ENCODE assay signal across 34 cellular contexts in genomic region chr2:113010088-113010487, GRCh38. TPM values are rescaled to one million over a fixed set of nuclear protein-coding genes. Genes with fewer than 3 reads are reported as not detected.
DNase-seq lines count a peak whose midpoint lies in the region; ATAC-seq, FAIRE-seq and TF ChIP-seq lines count a peak whose summit lies in the region.
"Had no signal": no experiment of that assay in that cellular context is flagged by ENCODE, and none has a peak within 500 bp of the region (broad histone marks: within the 10 kb centered on the region; RNA-seq: fewer than 3 reads in every experiment).

No MANE protein-coding gene starts in this region.

- H3K4me3 Mint-ChIP-seq in Calu3 (ENCODE audit: low read depth, unreplicated experiment) = no peak overlapping the region
- H3K4me3 Mint-ChIP-seq: activated CD8-positive, alpha-beta memory T cell treated with anti-CD3 and anti-CD28 coated beads, Interleukin-2, amount 10 ng/mL, durations not matched to agents 7 days and 5 days; activated T-cell treated with anti-CD3 and anti-CD28 coated beads, Interleukin-2, amount 50 U/mL, for 72 hours; brain; stimulated activated naive CD8-positive, alpha-beta T cell treated with anti-CD3 and anti-CD28 coated beads, Interleukin-15, amount 100 ng/mL, for 72 hours; T-helper 2 cell treated with Interferon-gamma antibody and Interleukin-4, amounts not matched to agents 5 μg/mL and 100 μg/mL, for 36 hours had no signal

- peaks cover 6% of the 10 kb centered on the region for H3K4me1 Mint-ChIP-seq in Calu3 (ENCODE audit: low read depth, unreplicated experiment)
- H3K4me1 Mint-ChIP-seq: brain had no signal

- no peak for FAIRE-seq in frontal cortex (lab: Jason Lieb, UNC)
- FAIRE-seq: endothelial cell of umbilical vein, GM12878, keratinocyte had no signal

- ATAC-seq in HG03095 (IDR thresholded peaks at IDR 0.05; ENCODE audit: unreplicated experiment) = no peak
- ATAC-seq: activated CD8-positive, alpha-beta memory T cell treated with anti-CD3 and anti-CD28 coated beads, Interleukin-2, amount 10 ng/mL, durations not matched to agents 7 days and 5 days; activated T-cell treated with anti-CD3 and anti-CD28 coated beads, Interleukin-2, amount 50 U/mL, for 72 hours; GM12878; left ventricle myocardium superior; stimulated activated naive CD8-positive, alpha-beta T cell treated with anti-CD3 and anti-CD28 coated beads, Interleukin-15, amount 100 ng/mL, for 72 hours had no signal

- intact Hi-C loops in Calu3 (cut with micrococcal nuclease; ENCODE audit: unreplicated experiment) = no loop called here

- no peak for TF ChIP-seq CTCF in fibroblast of the aortic adventitia (IDR thresholded peaks at IDR 0.05; ENCODE audit: insufficient read depth, low read length)
- TF ChIP-seq CTCF in Calu3 (IDR thresholded peaks at IDR 0.05; ENCODE audit: unreplicated experiment) = no peak

- peaks cover 4% of the 10 kb centered on the region for H3K36me3 Mint-ChIP-seq in Calu3 (ENCODE audit: insufficient read depth, unreplicated experiment)
- H3K36me3 Mint-ChIP-seq: activated CD8-positive, alpha-beta memory T cell treated with anti-CD3 and anti-CD28 coated beads, Interleukin-2, amount 10 ng/mL, durations not matched to agents 7 days and 5 days; brain had no signal

- H3K4me3 ChIP-seq in fibroblast of the aortic adventitia (ENCODE audit: low read depth, low read length) = no peak overlapping the region
- H3K4me3 ChIP-seq: GM12878, tibial nerve had no signal

- BruUV-seq in Calu3 (replicated peaks; lab: Mats Ljungman, UMichigan) = no TSS peak

- no peak overlapping the region for H3K27ac Mint-ChIP-seq in Calu3 (ENCODE audit: unreplicated experiment)
- H3K27ac Mint-ChIP-seq: activated CD8-positive, alpha-beta memory T cell treated with anti-CD3 and anti-CD28 coated beads, Interleukin-2, amount 10 ng/mL, durations not matched to agents 7 days and 5 days; activated T-cell treated with anti-CD3 and anti-CD28 coated beads, Interleukin-2, amount 50 U/mL, for 72 hours; brain; stimulated activated naive CD8-positive, alpha-beta T cell treated with anti-CD3 and anti-CD28 coated beads, Interleukin-15, amount 100 ng/mL, for 72 hours; T-helper 2 cell treated with Interferon-gamma antibody and Interleukin-4, amounts not matched to agents 5 μg/mL and 100 μg/mL, for 36 hours had no signal

- CTCF ChIA-PET in Calu3 (lab: Charles Lee) = interaction anchor here (0.6 kb wide), 1 partner anchor 386 kb away, joined by 3 read pairs; no protein-coding TSS in a partner anchor

- H3K27me3 Mint-ChIP-seq in Calu3 (ENCODE audit: unreplicated experiment) = no peaks in the 10 kb centered on the region
- H3K27me3 Mint-ChIP-seq: stimulated activated naive CD8-positive, alpha-beta T cell treated with anti-CD3 and anti-CD28 coated beads, Interleukin-15, amount 100 ng/mL, for 72 hours had no signal

- H3K9me3 Mint-ChIP-seq in Calu3 (ENCODE audit: low read depth, unreplicated experiment) = no peaks in the 10 kb centered on the region
- H3K9me3 Mint-ChIP-seq: activated T-cell treated with anti-CD3 and anti-CD28 coated beads, Interleukin-2, amount 50 U/mL, for 72 hours; brain; naive thymus-derived CD8-positive, alpha-beta T cell had no signal

- peak; percentile 47 for DNase-seq in AG08395 (ENCODE audit: low spot score)
- DNase-seq in GM04503 (ENCODE audit: low read depth) = peak; percentile 6
- DNase-seq in NCI-H226 = peak; percentile 19
- peak; percentile 58 for DNase-seq in fibroblast of the aortic adventitia (ENCODE audit: low read depth)
- DNase-seq in SIG-M5 (lab: John Stamatoyannopoulos, UW) = no peak
- DNase-seq in frontal cortex (ENCODE audit: low spot score in 2 of 2) = no peak
- no peak for DNase-seq in Calu3
- DNase-seq: ACHN; activated CD4-positive, alpha-beta T cell treated with anti-CD3 and anti-CD28 coated beads for 48 hours; activated CD8-positive, alpha-beta memory T cell treated with anti-CD3 and anti-CD28 coated beads, Interleukin-2, amount 10 ng/mL, durations not matched to agents 7 days and 5 days; activated naive CD4-positive, alpha-beta T cell; activated T-cell treated with anti-CD3 and anti-CD28 coated beads, Interleukin-2, amount 50 U/mL, for 72 hours; C1 segment of cervical spinal cord; COR-L47; DMS79; glutamatergic neuron; left ventricle myocardium superior; NCI-H1436; NCI-H446; NCI-H82; stimulated activated CD8-positive, alpha-beta memory T cell treated with anti-CD3 and anti-CD28 coated beads, Interleukin-4, amount 100 ng/mL, for 48 hours; stimulated activated naive CD8-positive, alpha-beta T cell treated with anti-CD3 and anti-CD28 coated beads, Interleukin-15, amount 100 ng/mL, for 72 hours had no signal

RNA-seq across cellular contexts. Expression of gene IL36A, which starts 4.8 kb away (rescaled TPM):
- total RNA-seq in fibroblast of the aortic adventitia (ENCODE audit: low replicate concordance) = 2.0 TPM in 1 of 2 replicates, not detected in the other
- total RNA-seq in frontal cortex = not detected
- total RNA-seq in Calu3 (2022) = not detected in 2 replicates
- total RNA-seq: chondrocyte, endothelial cell of umbilical vein, GM12878, left ventricle myocardium superior, osteocyte, renal cortical epithelial cell, skeletal muscle tissue, tibial nerve had no signal

RNA-seq across cellular contexts. Expression of gene IL36G, which starts 32.3 kb away (rescaled TPM):
- not detected in 2 replicates for total RNA-seq in fibroblast of the aortic adventitia (ENCODE audit: low replicate concordance)
- under 0.01 TPM for total RNA-seq in frontal cortex
- total RNA-seq in Calu3 (2022) = 0.38 TPM in 1 of 2 replicates, not detected in the other
- total RNA-seq: activated CD8-positive, alpha-beta memory T cell treated with anti-CD3 and anti-CD28 coated beads, Interleukin-2, amount 10 ng/mL, durations not matched to agents 7 days and 5 days; activated T-cell treated with anti-CD3 and anti-CD28 coated beads, Interleukin-2, amount 50 U/mL, for 72 hours; chondrocyte; endothelial cell of umbilical vein; GM12878; left ventricle myocardium superior; naive thymus-derived CD8-positive, alpha-beta T cell; osteocyte; renal cortical epithelial cell; skeletal muscle tissue; tibial nerve had no signal

RNA-seq across cellular contexts. Expression of gene IL36B, which starts 42.6 kb away (rescaled TPM):
- total RNA-seq in fibroblast of the aortic adventitia (ENCODE audit: low replicate concordance) = not detected in 2 replicates
- not detected for total RNA-seq in frontal cortex
- not detected in 2 replicates for total RNA-seq in Calu3 (2022)
- total RNA-seq: activated CD8-positive, alpha-beta memory T cell treated with anti-CD3 and anti-CD28 coated beads, Interleukin-2, amount 10 ng/mL, durations not matched to agents 7 days and 5 days; activated T-cell treated with anti-CD3 and anti-CD28 coated beads, Interleukin-2, amount 50 U/mL, for 72 hours; chondrocyte; endothelial cell of umbilical vein; GM12878; left ventricle myocardium superior; naive thymus-derived CD8-positive, alpha-beta T cell; osteocyte; renal cortical epithelial cell; skeletal muscle tissue; tibial nerve had no signal

RNA-seq across cellular contexts. Expression of gene IL36RN, which starts 48.9 kb away (rescaled TPM):
- not detected in 2 replicates for total RNA-seq in fibroblast of the aortic adventitia (ENCODE audit: low replicate concordance)
- total RNA-seq in frontal cortex = not detected
- 0.12 and 0.22 TPM in 2 replicates for total RNA-seq in Calu3 (2022)
- total RNA-seq: activated CD8-positive, alpha-beta memory T cell treated with anti-CD3 and anti-CD28 coated beads, Interleukin-2, amount 10 ng/mL, durations not matched to agents 7 days and 5 days; activated T-cell treated with anti-CD3 and anti-CD28 coated beads, Interleukin-2, amount 50 U/mL, for 72 hours; chondrocyte; endothelial cell of umbilical vein; GM12878; left ventricle myocardium superior; naive thymus-derived CD8-positive, alpha-beta T cell; osteocyte; renal cortical epithelial cell; skeletal muscle tissue; tibial nerve had no signal

RNA-seq across cellular contexts. Expression of gene IL1F10, which starts 57.7 kb away (rescaled TPM):
- total RNA-seq in fibroblast of the aortic adventitia (ENCODE audit: low replicate concordance) (not detected in 2 replicates), frontal cortex (not detected), Calu3 (2022) (not detected in 2 replicates)
- total RNA-seq: activated CD8-positive, alpha-beta memory T cell treated with anti-CD3 and anti-CD28 coated beads, Interleukin-2, amount 10 ng/mL, durations not matched to agents 7 days and 5 days; activated T-cell treated with anti-CD3 and anti-CD28 coated beads, Interleukin-2, amount 50 U/mL, for 72 hours; chondrocyte; endothelial cell of umbilical vein; GM12878; left ventricle myocardium superior; naive thymus-derived CD8-positive, alpha-beta T cell; osteocyte; renal cortical epithelial cell; skeletal muscle tissue; tibial nerve had no signal

Comparison
In these comparisons a context has a peak if more than half of its experiments do, and no peak if none do; other contexts are left out.
1. DNase-seq: peak in AG08395 (single experiment), GM04503 (single experiment), NCI-H226 (single experiment) and fibroblast of the aortic adventitia (single experiment); none in SIG-M5 (single experiment), frontal cortex (0 of 2) and Calu3 (single experiment).